In genomic region chr9:26955921-26956886, GRCh38 we compare ENCODE assay signal across 8 cellular contexts. TPM values are rescaled to one million over a fixed set of nuclear protein-coding genes. Genes with fewer than 3 reads are reported as not detected.
DNase-seq lines count a peak whose midpoint lies in the region; TF ChIP-seq lines count a peak whose summit lies in the region.

IFT74 (plus strand) TSS chr9:26956412; CDS start chr9:26961968, 5,556 bp downstream.

- H3K4me3 Mint-ChIP-seq in nephron progenitor cell, result peak within 1 kb of the TSS; percentile 93
- peak within 1 kb of the TSS; percentile 91 for H3K4me3 Mint-ChIP-seq in stimulated activated naive CD8-positive, alpha-beta T cell treated with anti-CD3 and anti-CD28 coated beads, Interleukin-15, Interleukin-2, amounts not matched to agents 100 ng/mL and 50 ng/mL, for 24 hours

- H3K36me3 ChIP-seq in Loucy (ENCODE audit: insufficient read depth, low read length), result no peaks in the 10 kb centered on the region

- no peaks in the 10 kb centered on the region for H3K9me3 ChIP-seq in Loucy (ENCODE audit: insufficient read depth, low read depth, low read length)

- no peaks in the 10 kb centered on the region for H3F3A ChIP-seq in Loucy (ENCODE audit: low read depth)

- H3K4me2 ChIP-seq in Loucy (ENCODE audit: low read depth, low read length, poor library complexity, severe bottlenecking), result peak within 1 kb of the TSS; percentile 74

- DNase-seq in EL (peak; percentile 99), H4 (ENCODE audit: low spot score) (peak; percentile 92), SHP77 treated with DMSO at 0.1 percent for 48 hours (lab: John Stamatoyannopoulos, UW) (peak; percentile 89), activated gamma-delta T cell treated with Interleukin-2 at 50 U/mL for 16 hours (peak; percentile 93), fibroblast of villous mesenchyme (ENCODE audit: low read depth) (peak; percentile 99), nephron progenitor cell (peak; percentile 94)

- no peaks in the 10 kb centered on the region for H3K9me3 Mint-ChIP-seq in nephron progenitor cell
- H3K9me3 Mint-ChIP-seq in stimulated activated naive CD8-positive, alpha-beta T cell treated with anti-CD3 and anti-CD28 coated beads, Interleukin-15, Interleukin-2, amounts not matched to agents 100 ng/mL and 50 ng/mL, for 24 hours, result no peaks in the 10 kb centered on the region

- no peak for TF ChIP-seq CTCF in Loucy (conservative IDR thresholded peaks at IDR 0.05; ENCODE audit: low read length)
- TF ChIP-seq CTCF in fibroblast of villous mesenchyme (IDR thresholded peaks at IDR 0.05; ENCODE audit: insufficient read depth, low read depth, low read length), result no peak
- no peak for TF ChIP-seq CTCF in nephron progenitor cell (IDR thresholded peaks at IDR 0.05)

- peaks cover 18% of the 10 kb centered on the region for H3K4me1 ChIP-seq in Loucy (ENCODE audit: insufficient read depth, low read length, poor library complexity, severe bottlenecking)

- H3K4me3 ChIP-seq in Loucy (ENCODE audit: low read length, poor library complexity, severe bottlenecking) (peak within 1 kb of the TSS; percentile 87), fibroblast of villous mesenchyme (ENCODE audit: low read depth, low read length) (peak within 1 kb of the TSS; percentile 64)

- H3K27me3 ChIP-seq in Loucy (ENCODE audit: insufficient read depth, low read length, poor library complexity, severe bottlenecking), result peaks cover under 1% of the 10 kb centered on the region

- H2AFZ ChIP-seq in Loucy (ENCODE audit: low read length), result peak within 1 kb of the TSS; percentile 98

- peak within 1 kb of the TSS; percentile 92 for H3K9ac ChIP-seq in Loucy (ENCODE audit: low read depth, low read length, poor library complexity, severe bottlenecking)

- H3K9me2 ChIP-seq in Loucy (replicated peaks; ENCODE audit: low read depth, low read length), result no peaks in the 10 kb centered on the region

- H3K27ac Mint-ChIP-seq in nephron progenitor cell, result peak within 1 kb of the TSS; percentile 99
- H3K27ac Mint-ChIP-seq in stimulated activated naive CD8-positive, alpha-beta T cell treated with anti-CD3 and anti-CD28 coated beads, Interleukin-15, Interleukin-2, amounts not matched to agents 100 ng/mL and 50 ng/mL, for 24 hours, result peak within 1 kb of the TSS; percentile 89

- peaks cover 3% of the 10 kb centered on the region for H3K27me3 Mint-ChIP-seq in nephron progenitor cell (ENCODE audit: low read depth, poor library complexity)
- H3K27me3 Mint-ChIP-seq in stimulated activated naive CD8-positive, alpha-beta T cell treated with anti-CD3 and anti-CD28 coated beads, Interleukin-15, Interleukin-2, amounts not matched to agents 100 ng/mL and 50 ng/mL, for 24 hours, result no peaks in the 10 kb centered on the region

- peaks cover 34% of the 10 kb centered on the region for H3K4me1 Mint-ChIP-seq in nephron progenitor cell
- peaks cover 32% of the 10 kb centered on the region for H3K4me1 Mint-ChIP-seq in stimulated activated naive CD8-positive, alpha-beta T cell treated with anti-CD3 and anti-CD28 coated beads, Interleukin-15, Interleukin-2, amounts not matched to agents 100 ng/mL and 50 ng/mL, for 24 hours (ENCODE audit: low read depth)

- H3K79me2 ChIP-seq in Loucy (ENCODE audit: insufficient read depth, low read length), result peaks cover 10% of the 10 kb centered on the region

- H4K20me1 ChIP-seq in Loucy (ENCODE audit: insufficient read depth, low read length, poor library complexity, severe bottlenecking), result no peaks in the 10 kb centered on the region

- H3K36me3 Mint-ChIP-seq in nephron progenitor cell (ENCODE audit: low read depth), result peaks cover 13% of the 10 kb centered on the region
- no peaks in the 10 kb centered on the region for H3K36me3 Mint-ChIP-seq in stimulated activated naive CD8-positive, alpha-beta T cell treated with anti-CD3 and anti-CD28 coated beads, Interleukin-15, Interleukin-2, amounts not matched to agents 100 ng/mL and 50 ng/mL, for 24 hours (ENCODE audit: low read depth)

RNA-seq across cellular contexts. Expression of gene IFT74, which starts in this region (rescaled TPM):
- total RNA-seq in H4 (2014; rRNA removed; shearing (Covaris generic)), result 11.5 and 11.9 TPM in 2 replicates
- total RNA-seq in fibroblast of villous mesenchyme, result 11.9 and 15.5 TPM in 2 replicates

Comparison
In these comparisons a context has a peak if more than half of its experiments do, and no peak if none do; other contexts are left out.
1. Peak in every context shown above with its lines: DNase-seq and H3K4me3 ChIP-seq.